In the genomic region with DNA sequence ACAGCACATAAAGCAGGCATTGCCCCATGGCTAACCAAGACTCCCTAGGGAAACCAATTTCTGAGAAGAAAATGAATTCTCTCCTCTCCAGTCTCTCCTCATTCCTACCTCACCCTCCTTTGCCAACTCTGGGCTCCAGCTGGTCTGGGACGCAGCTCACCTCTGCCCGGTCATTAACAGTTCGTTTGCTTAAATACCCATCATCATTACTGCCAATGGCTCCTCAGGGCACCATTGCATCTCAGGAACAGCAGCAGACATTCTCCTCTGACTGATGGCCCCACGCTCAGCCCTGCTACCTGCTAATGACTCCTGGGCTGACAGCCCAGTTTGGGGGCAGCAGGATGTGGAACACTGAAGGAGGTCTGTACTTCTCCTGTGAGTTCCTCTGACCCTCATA, we compare ENCODE assay signal across 21 cellular contexts.
"Had no signal": no experiment of that assay in that cellular context is flagged by ENCODE, and none has a peak within 500 bp of the region (broad histone marks: within the 10 kb centered on the region; RNA-seq: fewer than 3 reads in every experiment).

No MANE protein-coding gene starts in this region.

- H3K9me3 ChIP-seq: SJCRH30 had no signal

- DNase-seq: NCI-H1048; NCI-H1105; NCI-H1417; NCI-H1436 treated with DMSO at 0.1 percent for 48 hours; NCI-H1694; NCI-H187 treated with DMSO at 0.1 percent for 48 hours; NCI-H2029 treated with DMSO at 0.1 percent for 48 hours; NCI-H2171 treated with DMSO at 0.1 percent for 48 hours; NCI-H345; NCI-H446 treated with DMSO at 0.1 percent for 48 hours; NCI-H510A treated with DMSO at 0.1 percent for 48 hours; NCI-H526; NCI-H748 treated with DMSO at 0.1 percent for 48 hours; NK-92 treated with Interleukin-12 subunit alpha and Interleukin-12 subunit beta, amount 100 ng/mL, for 24 hours; PC-3; SHP77 treated with DMSO at 0.1 percent for 48 hours; SJCRH30 had no signal

- H3K4me1 ChIP-seq: SJCRH30 had no signal

- H3K36me3 ChIP-seq: SJCRH30 had no signal

- ATAC-seq: K562, Panc1, PC-3, Right ventricle myocardium inferior, SK-N-SH treated with all-trans-retinoic acid at 6 μM for 48 hours had no signal

- H3K4me3 ChIP-seq: K562, SJCRH30 had no signal

- H3K27ac ChIP-seq: SJCRH30 had no signal
